1 cellular context compared by ENCODE assay signal in the genomic region with DNA sequence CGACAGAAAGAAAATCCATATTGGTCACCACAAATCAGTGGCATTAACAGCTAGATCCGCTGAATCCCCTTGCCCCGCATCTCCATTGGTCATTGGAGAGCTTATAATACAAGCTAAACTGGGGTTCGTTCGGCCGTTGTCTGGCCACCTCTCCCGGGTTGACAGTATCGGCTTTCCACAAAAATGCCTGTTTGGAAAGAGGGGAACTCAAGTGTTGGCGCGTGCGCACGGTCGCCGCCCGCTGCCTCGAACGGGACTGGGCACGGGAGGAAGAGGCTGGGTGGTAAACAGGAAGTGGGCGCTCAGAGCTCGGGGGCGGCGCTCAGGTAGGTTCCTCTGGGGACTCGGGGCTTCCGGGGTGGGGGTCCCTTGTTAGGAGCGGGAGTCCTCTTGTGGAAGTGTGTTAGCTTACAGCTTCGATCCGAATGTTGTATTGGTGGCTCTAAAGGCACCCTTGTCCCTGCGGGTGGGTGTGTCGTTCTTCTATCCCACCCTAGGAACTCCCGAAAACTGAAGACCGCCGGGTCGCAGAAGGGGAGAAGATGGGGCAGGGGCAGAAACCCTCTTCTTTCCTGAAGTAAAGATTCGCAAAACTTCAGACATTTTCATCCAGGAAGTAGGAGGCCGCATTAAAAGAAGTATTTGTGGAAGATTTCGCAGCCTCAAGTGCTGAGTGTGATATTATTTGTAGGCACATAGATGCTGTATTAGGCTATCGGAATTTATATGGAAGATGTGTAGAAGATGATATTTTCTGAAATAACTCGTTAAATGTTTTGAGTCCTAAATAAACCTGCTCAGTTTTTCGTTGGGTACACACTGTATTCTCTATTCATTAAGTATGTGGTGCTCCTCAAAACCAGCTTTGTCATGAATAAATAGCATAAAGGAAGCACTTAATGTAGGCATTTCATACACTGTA.
TF ChIP-seq lines count a peak whose summit lies in the region.

No MANE protein-coding gene starts in this region.

TF ChIP-seq in GM12878, 131 proteins besides CTCF, POLR2A, EP300 and RAD21 (continued from another document):
- TF ChIP-seq ETV6 (conservative IDR thresholded peaks at IDR 0.05 in 1 of 2, IDR thresholded peaks at IDR 0.05 in 1 of 2; ENCODE audit: borderline replicate concordance in 1 of 2, low read depth in 1 of 2) (0 out of 4 replicates have a peak, but pooled peaks of 1 of the 2 experiments have one; percentile 69), CREM (IDR thresholded peaks at IDR 0.05; ENCODE audit: low read depth) (peak; percentile 27; the same call in 1 of the 2 replicates), SMAD5 (IDR thresholded peaks at IDR 0.05; ENCODE audit: low read depth) (no peak; the same call in 1 of the 2 replicates), NR2C1 (IDR thresholded peaks at IDR 0.05) (no peak), RB1 (IDR thresholded peaks at IDR 0.05; ENCODE audit: borderline replicate concordance) (no peak), SUZ12 (IDR thresholded peaks at IDR 0.05; ENCODE audit: unreplicated experiment) (no peak), TAF1 (IDR thresholded peaks at IDR 0.05; ENCODE audit: borderline replicate concordance, low read depth, low read length) (peak; percentile 77; the same call in 1 of the 2 replicates)
- TF ChIP-seq, protein P1, sequence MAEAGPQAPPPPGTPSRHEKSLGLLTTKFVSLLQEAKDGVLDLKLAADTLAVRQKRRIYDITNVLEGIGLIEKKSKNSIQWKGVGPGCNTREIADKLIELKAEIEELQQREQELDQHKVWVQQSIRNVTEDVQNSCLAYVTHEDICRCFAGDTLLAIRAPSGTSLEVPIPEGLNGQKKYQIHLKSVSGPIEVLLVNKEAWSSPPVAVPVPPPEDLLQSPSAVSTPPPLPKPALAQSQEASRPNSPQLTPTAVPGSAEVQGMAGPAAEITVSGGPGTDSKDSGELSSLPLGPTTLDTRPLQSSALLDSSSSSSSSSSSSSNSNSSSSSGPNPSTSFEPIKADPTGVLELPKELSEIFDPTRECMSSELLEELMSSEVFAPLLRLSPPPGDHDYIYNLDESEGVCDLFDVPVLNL (IDR thresholded peaks at IDR 0.05; ENCODE audit: low read depth, low read length): no peak
- TF ChIP-seq, protein P2, sequence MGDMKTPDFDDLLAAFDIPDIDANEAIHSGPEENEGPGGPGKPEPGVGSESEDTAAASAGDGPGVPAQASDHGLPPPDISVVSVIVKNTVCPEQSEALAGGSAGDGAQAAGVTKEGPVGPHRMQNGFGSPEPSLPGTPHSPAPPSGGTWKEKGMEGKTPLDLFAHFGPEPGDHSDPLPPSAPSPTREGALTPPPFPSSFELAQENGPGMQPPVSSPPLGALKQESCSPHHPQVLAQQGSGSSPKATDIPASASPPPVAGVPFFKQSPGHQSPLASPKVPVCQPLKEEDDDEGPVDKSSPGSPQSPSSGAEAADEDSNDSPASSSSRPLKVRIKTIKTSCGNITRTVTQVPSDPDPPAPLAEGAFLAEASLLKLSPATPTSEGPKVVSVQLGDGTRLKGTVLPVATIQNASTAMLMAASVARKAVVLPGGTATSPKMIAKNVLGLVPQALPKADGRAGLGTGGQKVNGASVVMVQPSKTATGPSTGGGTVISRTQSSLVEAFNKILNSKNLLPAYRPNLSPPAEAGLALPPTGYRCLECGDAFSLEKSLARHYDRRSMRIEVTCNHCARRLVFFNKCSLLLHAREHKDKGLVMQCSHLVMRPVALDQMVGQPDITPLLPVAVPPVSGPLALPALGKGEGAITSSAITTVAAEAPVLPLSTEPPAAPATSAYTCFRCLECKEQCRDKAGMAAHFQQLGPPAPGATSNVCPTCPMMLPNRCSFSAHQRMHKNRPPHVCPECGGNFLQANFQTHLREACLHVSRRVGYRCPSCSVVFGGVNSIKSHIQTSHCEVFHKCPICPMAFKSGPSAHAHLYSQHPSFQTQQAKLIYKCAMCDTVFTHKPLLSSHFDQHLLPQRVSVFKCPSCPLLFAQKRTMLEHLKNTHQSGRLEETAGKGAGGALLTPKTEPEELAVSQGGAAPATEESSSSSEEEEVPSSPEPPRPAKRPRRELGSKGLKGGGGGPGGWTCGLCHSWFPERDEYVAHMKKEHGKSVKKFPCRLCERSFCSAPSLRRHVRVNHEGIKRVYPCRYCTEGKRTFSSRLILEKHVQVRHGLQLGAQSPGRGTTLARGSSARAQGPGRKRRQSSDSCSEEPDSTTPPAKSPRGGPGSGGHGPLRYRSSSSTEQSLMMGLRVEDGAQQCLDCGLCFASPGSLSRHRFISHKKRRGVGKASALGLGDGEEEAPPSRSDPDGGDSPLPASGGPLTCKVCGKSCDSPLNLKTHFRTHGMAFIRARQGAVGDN (IDR thresholded peaks at IDR 0.05): 0 out of 2 replicates have a peak, but pooled peaks have one; percentile 15
- TF ChIP-seq, protein P3, sequence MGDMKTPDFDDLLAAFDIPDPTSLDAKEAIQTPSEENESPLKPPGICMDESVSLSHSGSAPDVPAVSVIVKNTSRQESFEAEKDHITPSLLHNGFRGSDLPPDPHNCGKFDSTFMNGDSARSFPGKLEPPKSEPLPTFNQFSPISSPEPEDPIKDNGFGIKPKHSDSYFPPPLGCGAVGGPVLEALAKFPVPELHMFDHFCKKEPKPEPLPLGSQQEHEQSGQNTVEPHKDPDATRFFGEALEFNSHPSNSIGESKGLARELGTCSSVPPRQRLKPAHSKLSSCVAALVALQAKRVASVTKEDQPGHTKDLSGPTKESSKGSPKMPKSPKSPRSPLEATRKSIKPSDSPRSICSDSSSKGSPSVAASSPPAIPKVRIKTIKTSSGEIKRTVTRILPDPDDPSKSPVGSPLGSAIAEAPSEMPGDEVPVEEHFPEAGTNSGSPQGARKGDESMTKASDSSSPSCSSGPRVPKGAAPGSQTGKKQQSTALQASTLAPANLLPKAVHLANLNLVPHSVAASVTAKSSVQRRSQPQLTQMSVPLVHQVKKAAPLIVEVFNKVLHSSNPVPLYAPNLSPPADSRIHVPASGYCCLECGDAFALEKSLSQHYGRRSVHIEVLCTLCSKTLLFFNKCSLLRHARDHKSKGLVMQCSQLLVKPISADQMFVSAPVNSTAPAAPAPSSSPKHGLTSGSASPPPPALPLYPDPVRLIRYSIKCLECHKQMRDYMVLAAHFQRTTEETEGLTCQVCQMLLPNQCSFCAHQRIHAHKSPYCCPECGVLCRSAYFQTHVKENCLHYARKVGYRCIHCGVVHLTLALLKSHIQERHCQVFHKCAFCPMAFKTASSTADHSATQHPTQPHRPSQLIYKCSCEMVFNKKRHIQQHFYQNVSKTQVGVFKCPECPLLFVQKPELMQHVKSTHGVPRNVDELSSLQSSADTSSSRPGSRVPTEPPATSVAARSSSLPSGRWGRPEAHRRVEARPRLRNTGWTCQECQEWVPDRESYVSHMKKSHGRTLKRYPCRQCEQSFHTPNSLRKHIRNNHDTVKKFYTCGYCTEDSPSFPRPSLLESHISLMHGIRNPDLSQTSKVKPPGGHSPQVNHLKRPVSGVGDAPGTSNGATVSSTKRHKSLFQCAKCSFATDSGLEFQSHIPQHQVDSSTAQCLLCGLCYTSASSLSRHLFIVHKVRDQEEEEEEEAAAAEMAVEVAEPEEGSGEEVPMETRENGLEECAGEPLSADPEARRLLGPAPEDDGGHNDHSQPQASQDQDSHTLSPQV (IDR thresholded peaks at IDR 0.05): no peak
- TF ChIP-seq, protein P4, sequence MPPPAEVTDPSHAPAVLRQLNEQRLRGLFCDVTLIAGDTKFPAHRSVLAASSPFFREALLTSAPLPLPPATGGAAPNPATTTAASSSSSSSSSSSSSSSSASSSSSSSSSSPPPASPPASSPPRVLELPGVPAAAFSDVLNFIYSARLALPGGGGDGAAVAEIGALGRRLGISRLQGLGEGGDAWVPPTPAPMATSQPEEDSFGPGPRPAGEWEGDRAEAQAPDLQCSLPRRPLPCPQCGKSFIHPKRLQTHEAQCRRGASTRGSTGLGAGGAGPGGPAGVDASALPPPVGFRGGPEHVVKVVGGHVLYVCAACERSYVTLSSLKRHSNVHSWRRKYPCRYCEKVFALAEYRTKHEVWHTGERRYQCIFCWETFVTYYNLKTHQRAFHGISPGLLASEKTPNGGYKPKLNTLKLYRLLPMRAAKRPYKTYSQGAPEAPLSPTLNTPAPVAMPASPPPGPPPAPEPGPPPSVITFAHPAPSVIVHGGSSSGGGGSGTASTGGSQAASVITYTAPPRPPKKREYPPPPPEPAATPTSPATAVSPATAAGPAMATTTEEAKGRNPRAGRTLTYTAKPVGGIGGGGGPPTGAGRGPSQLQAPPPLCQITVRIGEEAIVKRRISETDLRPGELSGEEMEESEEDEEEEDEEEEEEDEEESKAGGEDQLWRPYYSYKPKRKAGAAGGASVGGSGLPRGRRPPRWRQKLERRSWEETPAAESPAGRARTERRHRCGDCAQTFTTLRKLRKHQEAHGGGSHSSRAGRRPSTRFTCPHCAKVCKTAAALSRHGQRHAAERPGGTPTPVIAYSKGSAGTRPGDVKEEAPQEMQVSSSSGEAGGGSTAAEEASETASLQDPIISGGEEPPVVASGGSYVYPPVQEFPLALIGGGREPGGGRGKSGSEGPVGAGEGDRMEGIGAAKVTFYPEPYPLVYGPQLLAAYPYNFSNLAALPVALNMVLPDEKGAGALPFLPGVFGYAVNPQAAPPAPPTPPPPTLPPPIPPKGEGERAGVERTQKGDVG (CRISPR knock-in tag; IDR thresholded peaks at IDR 0.05): no peak
- TF ChIP-seq, protein P5, sequence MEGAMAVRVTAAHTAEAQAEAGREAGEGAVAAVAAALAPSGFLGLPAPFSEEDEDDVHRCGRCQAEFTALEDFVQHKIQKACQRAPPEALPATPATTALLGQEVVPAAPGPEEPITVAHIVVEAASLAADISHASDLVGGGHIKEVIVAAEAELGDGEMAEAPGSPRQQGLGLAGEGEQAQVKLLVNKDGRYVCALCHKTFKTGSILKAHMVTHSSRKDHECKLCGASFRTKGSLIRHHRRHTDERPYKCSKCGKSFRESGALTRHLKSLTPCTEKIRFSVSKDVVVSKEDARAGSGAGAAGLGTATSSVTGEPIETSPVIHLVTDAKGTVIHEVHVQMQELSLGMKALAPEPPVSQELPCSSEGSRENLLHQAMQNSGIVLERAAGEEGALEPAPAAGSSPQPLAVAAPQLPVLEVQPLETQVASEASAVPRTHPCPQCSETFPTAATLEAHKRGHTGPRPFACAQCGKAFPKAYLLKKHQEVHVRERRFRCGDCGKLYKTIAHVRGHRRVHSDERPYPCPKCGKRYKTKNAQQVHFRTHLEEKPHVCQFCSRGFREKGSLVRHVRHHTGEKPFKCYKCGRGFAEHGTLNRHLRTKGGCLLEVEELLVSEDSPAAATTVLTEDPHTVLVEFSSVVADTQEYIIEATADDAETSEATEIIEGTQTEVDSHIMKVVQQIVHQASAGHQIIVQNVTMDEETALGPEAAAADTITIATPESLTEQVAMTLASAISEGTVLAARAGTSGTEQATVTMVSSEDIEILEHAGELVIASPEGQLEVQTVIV (IDR thresholded peaks at IDR 0.05; ENCODE audit: borderline replicate concordance, partially characterized antibody): peak; percentile 77
